Comparison of ENCODE assay signal across 26 cellular contexts in the genomic region with DNA sequence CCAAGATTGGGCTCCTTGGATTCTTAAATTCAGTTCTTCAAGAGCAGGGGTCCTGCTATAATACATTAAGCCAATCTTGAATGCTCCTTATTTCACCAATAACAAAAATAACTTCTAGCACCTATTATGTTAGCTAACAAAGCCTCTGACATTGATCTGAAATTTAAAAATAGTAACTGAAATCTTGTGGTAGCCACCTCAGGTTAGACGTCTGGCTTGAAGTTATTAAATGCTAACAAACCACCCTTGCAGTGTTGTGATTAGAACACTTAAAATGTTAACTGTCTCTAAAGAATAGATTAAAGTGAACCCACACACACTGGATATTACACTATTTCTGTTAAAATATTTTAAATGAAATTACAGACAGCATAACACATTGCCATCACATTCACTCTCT.
"Had no signal": no experiment of that assay in that cellular context is flagged by ENCODE, and none has a peak within 500 bp of the region (broad histone marks: within the 10 kb centered on the region; RNA-seq: fewer than 3 reads in every experiment).

No MANE protein-coding gene starts in this region.

- H3K27me3 Mint-ChIP-seq: stimulated activated naive CD8-positive, alpha-beta T cell treated with anti-CD3 and anti-CD28 coated beads, Interleukin-15, Interleukin-2, amounts not matched to agents 100 ng/mL and 50 ng/mL, for 24 hours had no signal

- H3K4me1 ChIP-seq: psoas muscle, right lobe of liver, tibial nerve, upper lobe of left lung, vagina had no signal

- H3K4me2 ChIP-seq: neural progenitor cell had no signal

- H3K36me3 ChIP-seq: neural progenitor cell, ovary, right lobe of liver, sigmoid colon, stomach, thoracic aorta, thyroid gland, tibial nerve, upper lobe of left lung, vagina had no signal

- H3K27me3 ChIP-seq: neural progenitor cell, ovary, right lobe of liver, sigmoid colon, stomach, thyroid gland, tibial nerve, upper lobe of left lung, vagina had no signal

- H3K27ac ChIP-seq: neural progenitor cell, ovary, parathyroid adenoma, psoas muscle, right lobe of liver, sigmoid colon, stomach, thoracic aorta, thyroid gland, tibial nerve, upper lobe of left lung, vagina had no signal

- H3K4me1 Mint-ChIP-seq: stimulated activated effector memory CD8-positive, alpha-beta T cell treated with anti-CD3 and anti-CD28 coated beads, Interleukin-12 subunit alpha, Interleukin-12 subunit beta, amount 100 ng/mL, for 72 hours; stimulated activated naive B cell treated with anti-CD40 and anti-IgM and Interleukin-4, amounts not matched to agents 10 μg/mL and 1 μg/mL and 100 μg/mL, for 72 hours had no signal

- H2AFZ ChIP-seq: neural progenitor cell, parathyroid adenoma had no signal

- H3K4me3 Mint-ChIP-seq: nephron; neural progenitor cell; stimulated activated effector memory CD8-positive, alpha-beta T cell treated with anti-CD3 and anti-CD28 coated beads, Interleukin-12 subunit alpha, Interleukin-12 subunit beta, amount 100 ng/mL, for 72 hours; stimulated activated naive B cell treated with anti-CD40 and anti-IgM and Interleukin-4, amounts not matched to agents 10 μg/mL and 1 μg/mL and 100 μg/mL, for 72 hours; stimulated activated naive CD8-positive, alpha-beta T cell treated with anti-CD3 and anti-CD28 coated beads, Interleukin-15, Interleukin-2, amounts not matched to agents 100 ng/mL and 50 ng/mL, for 24 hours had no signal

- H3K9me3 ChIP-seq: ovary, psoas muscle, right lobe of liver, sigmoid colon, stomach, thoracic aorta, thyroid gland, tibial nerve, upper lobe of left lung, vagina had no signal

- H3K79me2 ChIP-seq: parathyroid adenoma had no signal

- H3K9me3 Mint-ChIP-seq: nephron; stimulated activated effector memory CD8-positive, alpha-beta T cell treated with anti-CD3 and anti-CD28 coated beads, Interleukin-12 subunit alpha, Interleukin-12 subunit beta, amount 100 ng/mL, for 72 hours; stimulated activated naive CD8-positive, alpha-beta T cell treated with anti-CD3 and anti-CD28 coated beads, Interleukin-15, Interleukin-2, amounts not matched to agents 100 ng/mL and 50 ng/mL, for 24 hours had no signal

- H3K4me3 ChIP-seq: neural progenitor cell, ovary, psoas muscle, right lobe of liver, sigmoid colon, stomach, thoracic aorta, thyroid gland, tibial nerve, upper lobe of left lung, vagina had no signal

- H3K36me3 Mint-ChIP-seq: neural progenitor cell; stimulated activated effector memory CD8-positive, alpha-beta T cell treated with anti-CD3 and anti-CD28 coated beads, Interleukin-12 subunit alpha, Interleukin-12 subunit beta, amount 100 ng/mL, for 72 hours had no signal

- H3K9ac ChIP-seq: neural progenitor cell, parathyroid adenoma had no signal

- ATAC-seq: psoas muscle; right cardiac atrium; right lobe of liver; stimulated activated effector memory CD8-positive, alpha-beta T cell treated with anti-CD3 and anti-CD28 coated beads, Interleukin-12 subunit alpha, Interleukin-12 subunit beta, amount 100 ng/mL, for 72 hours; stimulated activated naive B cell treated with anti-CD40 and anti-IgM and Interleukin-4, amounts not matched to agents 10 μg/mL and 1 μg/mL and 100 μg/mL, for 72 hours had no signal

- DNase-seq: occipital lobe; ovary; posterior cingulate gyrus; psoas muscle; right cardiac atrium; right lobe of liver; sigmoid colon; small intestine; stimulated activated CD4-positive, alpha-beta T cell treated with anti-CD3 and anti-CD28 coated beads, Interleukin-15, amount 100 ng/mL, for 24 hours; stimulated activated CD4-positive, alpha-beta T cell treated with anti-CD3 and anti-CD28 coated beads, Interleukin-2, amount 100 ng/mL, for 24 hours; stimulated activated CD4-positive, alpha-beta T cell treated with anti-CD3 and anti-CD28 coated beads, Interleukin-2, amount 100 ng/mL, for 48 hours; stimulated activated CD4-positive, alpha-beta T cell treated with anti-CD3 and anti-CD28 coated beads, Interleukin-4, amount 100 ng/mL, for 24 hours; stimulated activated naive B cell treated with anti-CD40 and anti-IgM and Interleukin-4, amounts not matched to agents 10 μg/mL and 1 μg/mL and 100 μg/mL, for 72 hours; stimulated activated naive CD4-positive, alpha-beta T cell treated with Interleukin-2 at 50 U/mL for 16 hours; stomach; thyroid gland; trophoblast cell; upper lobe of left lung had no signal

- H3K27ac Mint-ChIP-seq: nephron; neural progenitor cell; stimulated activated effector memory CD8-positive, alpha-beta T cell treated with anti-CD3 and anti-CD28 coated beads, Interleukin-12 subunit alpha, Interleukin-12 subunit beta, amount 100 ng/mL, for 72 hours; stimulated activated naive B cell treated with anti-CD40 and anti-IgM and Interleukin-4, amounts not matched to agents 10 μg/mL and 1 μg/mL and 100 μg/mL, for 72 hours; stimulated activated naive CD8-positive, alpha-beta T cell treated with anti-CD3 and anti-CD28 coated beads, Interleukin-15, Interleukin-2, amounts not matched to agents 100 ng/mL and 50 ng/mL, for 24 hours had no signal
